In the genomic region with DNA sequence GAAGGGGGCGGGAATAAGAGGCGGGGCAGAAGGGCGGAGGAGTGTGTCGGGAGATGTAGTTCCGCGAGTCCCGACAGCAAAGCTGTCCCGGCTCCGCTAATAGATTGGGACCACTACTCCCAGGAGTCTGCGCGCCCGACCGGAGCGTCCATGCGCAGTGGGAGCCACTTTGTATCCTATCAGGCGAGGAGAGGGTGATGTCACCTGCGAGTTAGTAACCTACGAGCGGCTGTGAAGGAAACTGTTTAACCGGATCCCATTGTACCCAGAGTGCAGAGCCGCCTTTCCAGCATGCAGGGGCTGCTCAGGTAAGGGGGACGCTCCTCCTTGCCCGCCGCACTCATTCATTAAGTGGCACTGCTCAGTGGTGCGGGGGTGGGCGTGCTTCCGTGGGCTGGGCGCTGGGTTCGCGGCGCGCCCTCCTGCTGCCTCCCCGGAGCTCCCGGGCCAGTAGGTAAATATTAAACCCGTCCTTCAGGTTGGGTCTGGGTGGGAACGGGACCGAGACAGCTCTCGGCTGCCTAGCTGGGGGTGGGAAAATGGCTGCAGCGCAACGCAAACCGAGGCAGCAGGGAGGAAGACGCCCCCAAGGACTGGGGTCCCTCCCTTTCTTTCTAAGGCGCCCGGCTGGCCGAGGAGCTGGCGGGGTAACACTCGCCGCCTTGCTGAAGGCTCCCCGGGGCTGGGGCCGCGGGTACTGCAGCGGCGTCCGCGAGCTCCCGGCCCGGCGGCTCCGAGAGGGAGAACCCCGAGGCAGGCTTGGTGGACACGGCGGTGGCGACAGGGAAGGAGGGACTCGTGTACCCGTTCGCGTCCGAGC, we compare ENCODE assay signal across 8 cellular contexts.
DNase-seq lines count a peak whose midpoint lies in the region; ATAC-seq and TF ChIP-seq lines count a peak whose summit lies in the region.

A gene (plus strand): TSS at position 207 of the 820 bp plus-strand sequence. CDS start 74,811 bp downstream, outside the sequence.

- peak; percentile 73 for TF ChIP-seq POLR2A in GM19099 (IDR thresholded peaks at IDR 0.05; ENCODE audit: extremely low read depth, insufficient read length, low read depth)

- H3K4me3 ChIP-seq in choroid plexus epithelial cell (ENCODE audit: low read depth, low read length) = peak within 1 kb of the TSS; percentile 84

- TF ChIP-seq CTCF in choroid plexus epithelial cell (conservative IDR thresholded peaks at IDR 0.05; ENCODE audit: low read depth, low read length) = no peak

- peak; percentile 86 for ATAC-seq in HG03432 (IDR thresholded peaks at IDR 0.05; ENCODE audit: unreplicated experiment)

- peak; percentile 97 for DNase-seq in AML-193 (lab: John Stamatoyannopoulos, UW)
- DNase-seq in NCI-H510A (lab: John Stamatoyannopoulos, UW) = peak; percentile 96
- peak; percentile 82 to 87 for DNase-seq in activated CD4-positive, alpha-beta T cell treated with anti-CD3 and anti-CD28 coated beads for 24 hours (ENCODE audit: low read depth in 2 of 2)
- peak; percentile 99 for DNase-seq in choroid plexus epithelial cell (ENCODE audit: low read depth)
- DNase-seq in kidney tubule cell (ENCODE audit: low spot score) = peak; percentile 99
- peak; percentile 73 to 90 (median 88) for DNase-seq in stimulated activated CD4-positive, alpha-beta T cell treated with anti-CD3 and anti-CD28 coated beads, Interleukin-1b, Interleukin-23, amount 100 ng/mL, for 24 hours (ENCODE audit: low read depth in 4 of 4, low spot score in 1 of 4)

Comparison
In these comparisons a context has a peak if more than half of its experiments do, and no peak if none do; other contexts are left out.
1. Peak in every context shown above with its lines: DNase-seq, ATAC-seq and H3K4me3 ChIP-seq.